Comparison of ENCODE assay signal across 28 cellular contexts in genomic region chr6:108820011-108820410, GRCh38.
"Had no signal": no experiment of that assay in that cellular context is flagged by ENCODE, and none has a peak within 500 bp of the region (broad histone marks: within the 10 kb centered on the region; RNA-seq: fewer than 3 reads in every experiment).

No MANE protein-coding gene starts in this region.

- H3K27me3 ChIP-seq: esophagus squamous epithelium, neutrophil, ovary, right lobe of liver, upper lobe of left lung, vagina had no signal

- H3K4me1 ChIP-seq: esophagus squamous epithelium, right lobe of liver, upper lobe of left lung had no signal

- H3K36me3 ChIP-seq: esophagus squamous epithelium, neutrophil, ovary, right lobe of liver, upper lobe of left lung, vagina had no signal

- DNase-seq: activated CD4-positive, alpha-beta memory T cell treated with anti-CD3 and anti-CD28 coated beads, Interleukin-2, amount 10 ng/mL, durations not matched to agents 7 days and 5 days; activated CD4-positive, alpha-beta T cell treated with anti-CD3 and anti-CD28 coated beads, Interleukin-2, amount 10 ng/mL, durations not matched to agents 24 days and 14 days; activated CD4-positive, CD25-positive, alpha-beta regulatory T cell treated with anti-CD3 and anti-CD28 coated beads, Interleukin-2, amount 50 U/mL, for 72 hours; activated CD8-positive, alpha-beta memory T cell treated with anti-CD3 and anti-CD28 coated beads, Interleukin-2, amount 50 U/mL, for 48 hours; activated gamma-delta T cell; activated naive CD4-positive, alpha-beta T cell treated with anti-CD3 and anti-CD28 coated beads, Interleukin-2, amount 10 ng/mL, durations not matched to agents 7 days and 5 days; activated naive CD8-positive, alpha-beta T cell treated with anti-CD3 and anti-CD28 coated beads, Interleukin-2, amount 10 ng/mL, durations not matched to agents 7 days and 5 days; activated T-cell treated with anti-CD3 and anti-CD28 coated beads, Interleukin-2, amount 50 U/mL, for 24 hours; caudate nucleus; esophagus squamous epithelium; head of caudate nucleus; hypothalamus; immature natural killer cell; kidney; left colon; naive B cell; nephron progenitor cell; ovary; right lobe of liver; small intestine; stimulated activated CD4-positive, alpha-beta T cell treated with anti-CD3 and anti-CD28 coated beads, Interleukin-4, amount 100 ng/mL, for 24 hours; T-helper 17 cell; T1000; upper lobe of left lung had no signal

- ATAC-seq: left colon; stimulated activated effector memory CD8-positive, alpha-beta T cell treated with anti-CD3 and anti-CD28 coated beads, Interleukin-12 subunit alpha, Interleukin-12 subunit beta, amount 100 ng/mL, for 72 hours; T-helper 17 cell had no signal

- H3K27ac ChIP-seq: epithelial cell of prostate, esophagus squamous epithelium, neutrophil, ovary, right lobe of liver, upper lobe of left lung, vagina had no signal

- H3K9me3 ChIP-seq: neutrophil, ovary, right lobe of liver had no signal

- H3K4me3 ChIP-seq: esophagus squamous epithelium, ovary, right lobe of liver, upper lobe of left lung, vagina had no signal
